ENCODE assay signal across 1 cellular context in the genomic region with DNA sequence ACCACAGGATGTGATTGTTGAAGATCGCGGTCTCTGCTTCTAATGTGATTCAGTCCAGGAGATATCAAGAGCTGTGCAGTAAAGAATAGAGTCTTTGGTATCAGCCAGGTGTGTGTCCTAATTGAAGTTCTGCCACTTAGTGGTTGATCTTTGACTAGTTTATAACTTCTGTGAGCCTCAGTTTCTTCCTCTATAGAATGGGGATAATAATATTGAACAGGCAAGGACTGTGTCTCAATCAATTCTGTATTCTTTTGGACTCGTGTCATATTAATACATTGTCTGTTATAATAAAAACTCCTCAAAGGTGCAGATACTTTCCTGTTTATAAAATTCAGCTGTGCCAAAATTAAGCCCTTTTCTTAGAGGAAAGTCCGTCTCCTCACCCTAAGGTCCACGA.
A peak's percentile ranks its signal among the peaks of the same experiment; 100 is the strongest.
TF ChIP-seq lines count a peak whose summit lies in the region.

No MANE protein-coding gene starts in this region.

TF ChIP-seq in HepG2, 621 proteins besides CTCF, POLR2A, EP300 and RAD21:
- peak; percentile 80 for TF ChIP-seq ZNF629 (CRISPR knock-in tag; conservative IDR thresholded peaks at IDR 0.05)
- TF ChIP-seq ZNF510 (CRISPR knock-in tag; IDR thresholded peaks at IDR 0.05; ENCODE audit: low read depth) = no peak
